ENCODE assay signal across 38 cellular contexts in genomic region chr5:128791312-128791711, GRCh38.
"Had no signal": no experiment of that assay in that cellular context is flagged by ENCODE, and none has a peak within 500 bp of the region (broad histone marks: within the 10 kb centered on the region; RNA-seq: fewer than 3 reads in every experiment).

No MANE protein-coding gene starts in this region.

- FAIRE-seq: bronchial epithelial cell, RCC 7860 had no signal

- H3K9me3 Mint-ChIP-seq: activated B cell treated with CpG ODN at 0.5 μM for 24 hours; activated T-helper 17 cell treated with anti-CD3 and anti-CD28 coated beads, Interleukin-2, amount 50 U/mL, for 72 hours had no signal

- H3K27ac ChIP-seq: ascending aorta, PC-9, RWPE1, VCaP had no signal

- H3K4me1 ChIP-seq: ascending aorta had no signal

- H3K4me2 ChIP-seq: PC-9 had no signal

- H3K4me3 Mint-ChIP-seq: activated B cell treated with CpG ODN at 0.5 μM for 24 hours; activated CD4-positive, alpha-beta memory T cell treated with anti-CD3 and anti-CD28 coated beads for 36 hours; activated naive CD8-positive, alpha-beta T cell treated with anti-CD3 and anti-CD28 coated beads for 36 hours; activated T-helper 17 cell treated with anti-CD3 and anti-CD28 coated beads, Interleukin-2, amount 50 U/mL, for 72 hours; brain had no signal

- H3K36me3 Mint-ChIP-seq: activated CD4-positive, alpha-beta memory T cell treated with anti-CD3 and anti-CD28 coated beads for 36 hours; activated naive CD8-positive, alpha-beta T cell treated with anti-CD3 and anti-CD28 coated beads for 36 hours; brain had no signal

- H3K27ac Mint-ChIP-seq: activated B cell treated with CpG ODN at 0.5 μM for 24 hours; activated CD4-positive, alpha-beta memory T cell treated with anti-CD3 and anti-CD28 coated beads for 36 hours; activated naive CD8-positive, alpha-beta T cell treated with anti-CD3 and anti-CD28 coated beads for 36 hours; activated T-helper 17 cell treated with anti-CD3 and anti-CD28 coated beads, Interleukin-2, amount 50 U/mL, for 72 hours; brain had no signal

- H3K27me3 Mint-ChIP-seq: activated B cell treated with CpG ODN at 0.5 μM for 24 hours; activated naive CD8-positive, alpha-beta T cell treated with anti-CD3 and anti-CD28 coated beads for 36 hours; brain had no signal

- H3K36me3 ChIP-seq: ascending aorta, MG63 had no signal

- DNase-seq: activated B cell treated with CpG ODN at 0.5 μM for 24 hours; activated CD4-positive, alpha-beta memory T cell treated with anti-CD3 and anti-CD28 coated beads for 36 hours; activated CD4-positive, alpha-beta T cell treated with anti-CD3 and anti-CD28 coated beads for 4 hours; activated CD4-positive, alpha-beta T cell treated with anti-CD3 and anti-CD28 coated beads, Interleukin-2, amount 50 U/mL, for 1 hour; activated CD4-positive, CD25-positive, alpha-beta regulatory T cell treated with anti-CD3 and anti-CD28 coated beads, Interleukin-2, amount 50 U/mL, for 72 hours; activated CD8-positive, alpha-beta memory T cell treated with anti-CD3 and anti-CD28 coated beads, Interleukin-2, amount 50 U/mL, for 4 hours; activated effector memory CD4-positive, alpha-beta T cell treated with anti-CD3 and anti-CD28 coated beads, Interleukin-2, amount 50 U/mL, for 16 hours; activated naive CD4-positive, alpha-beta T cell; activated naive CD4-positive, alpha-beta T cell treated with anti-CD3 and anti-CD28 coated beads, Interleukin-2, amount 50 U/mL, for 16 hours; activated naive CD8-positive, alpha-beta T cell treated with anti-CD3 and anti-CD28 coated beads for 36 hours; activated T-cell treated with anti-CD3 and anti-CD28 coated beads, Interleukin-2, amount 50 U/mL, for 48 hours; amygdala; caudate nucleus; cerebellar nuclear complex; MG63; NCI-H1048; NCI-H1105 treated with DMSO at 0.1 percent for 48 hours; NCI-H1436; NCI-H1694; NCI-H1930; NCI-H2081 treated with DMSO at 0.1 percent for 48 hours; NCI-H226; NCI-H446 treated with DMSO at 0.1 percent for 48 hours; NCI-H524 treated with DMSO at 0.1 percent for 48 hours; NK-92 treated with Interleukin-12 subunit alpha and Interleukin-12 subunit beta, amount 100 ng/mL, for 24 hours; PC-9; SIG-M5; SW 1271; T-helper 1 cell; T-helper 9 cell had no signal

- H2AFZ ChIP-seq: PC-9 had no signal

- ATAC-seq: activated T-helper 17 cell treated with anti-CD3 and anti-CD28 coated beads, Interleukin-2, amount 50 U/mL, for 72 hours; Right ventricle myocardium inferior had no signal

- H3K9me3 ChIP-seq: ascending aorta, MG63 had no signal

- H3K27me3 ChIP-seq: ascending aorta, MG63 had no signal

- H3K4me1 Mint-ChIP-seq: activated B cell treated with CpG ODN at 0.5 μM for 24 hours; activated naive CD8-positive, alpha-beta T cell treated with anti-CD3 and anti-CD28 coated beads for 36 hours; activated T-helper 17 cell treated with anti-CD3 and anti-CD28 coated beads, Interleukin-2, amount 50 U/mL, for 72 hours; brain had no signal

- H3K4me3 ChIP-seq: ascending aorta, MG63, PC-9 had no signal
